Comparison of ENCODE assay signal across 8 cellular contexts in the genomic region with DNA sequence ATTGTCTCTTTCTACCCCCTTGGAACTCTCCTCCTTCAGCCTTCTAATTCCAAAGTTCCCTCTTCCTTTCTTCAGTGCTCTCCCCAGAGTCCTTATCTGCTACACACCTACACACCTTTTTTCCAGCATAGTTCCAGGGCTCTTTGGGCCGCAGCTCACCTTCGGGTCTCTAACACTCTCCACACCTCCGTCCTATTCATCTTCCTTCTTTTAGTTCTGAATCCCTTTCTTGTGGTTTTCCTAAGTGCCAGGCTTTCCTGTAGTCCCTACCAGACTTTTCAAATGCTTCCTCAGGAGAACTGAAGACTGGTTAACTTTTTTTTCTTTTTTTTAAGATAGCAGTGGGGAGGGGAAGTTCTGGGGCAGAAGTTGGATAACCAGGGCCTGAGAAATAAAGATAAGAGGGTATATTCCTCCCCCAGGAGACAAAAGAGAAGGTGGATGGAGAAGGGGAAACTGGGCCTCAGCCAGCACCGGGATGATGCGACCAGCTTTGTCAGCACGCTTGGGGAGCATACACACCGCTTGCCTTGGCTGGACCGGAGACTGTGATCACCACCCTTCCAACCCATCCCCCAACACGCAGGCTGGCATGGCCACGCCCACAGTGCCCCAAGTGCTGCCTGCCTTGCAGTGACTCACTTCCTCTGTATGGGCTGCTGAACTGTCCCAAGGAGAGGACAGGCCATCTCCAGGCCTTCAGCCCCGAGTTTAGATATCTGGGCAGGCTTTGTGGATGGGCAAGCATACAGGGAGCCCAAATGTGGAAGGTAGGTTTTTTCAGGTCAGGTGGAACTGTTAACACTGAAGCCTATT. TPM values are rescaled to one million over a fixed set of nuclear protein-coding genes. Genes with fewer than 3 reads are reported as not detected.
DNase-seq lines count a peak whose midpoint lies in the region; ATAC-seq, FAIRE-seq and TF ChIP-seq lines count a peak whose summit lies in the region.

No MANE protein-coding gene starts in this region.

- ATAC-seq in WTC11 (peak; percentile 3), HepG2 (no peak), HG03565 (IDR thresholded peaks at IDR 0.05; ENCODE audit: unreplicated experiment) (no peak), HG03460 (IDR thresholded peaks at IDR 0.05; ENCODE audit: unreplicated experiment) (no peak)

- H3K79me2 ChIP-seq in HepG2 (ENCODE audit: insufficient read depth, low read length) = peaks cover 29% of the 10 kb centered on the region

- peaks cover 82% of the 10 kb centered on the region for H3K4me1 ChIP-seq in BLaER1
- H3K4me1 ChIP-seq in breast epithelium = peaks cover 4 to 19% of the 10 kb centered on the region in 2 donors
- peaks cover 76% of the 10 kb centered on the region for H3K4me1 ChIP-seq in HepG2 (ENCODE audit: insufficient read depth, low read length)

- no peak for TF ChIP-seq RAD21 in HepG2 (CRISPR knock-in tag; IDR thresholded peaks at IDR 0.05)

- TF ChIP-seq POLR2A in breast epithelium (IDR thresholded peaks at IDR 0.05) (no peak), HepG2 (IDR thresholded peaks at IDR 0.05; ENCODE audit: insufficient read depth in 1 of 2, low read depth in 2 of 2, low read length in 2 of 2) (peak in 1 of 2 experiments; percentile 64; a peak in 2 of 4 replicates)

- peak; percentile 98 for DNase-seq in M059J (ENCODE audit: low read depth)
- peak; percentile 67 for DNase-seq in WTC11 (ENCODE audit: low spot score)
- DNase-seq in breast epithelium (ENCODE audit: low spot score in 2 of 2) = peak; percentile 76 to 85
- peak; percentile 68 for DNase-seq in HepG2 (ENCODE audit: low spot score)
- DNase-seq in stimulated activated CD4-positive, alpha-beta T cell treated with anti-CD3 and anti-CD28 coated beads, Interleukin-2, amount 100 ng/mL, for 48 hours = peak; percentile 62 to 67

- no peak overlapping the region for H2AFZ ChIP-seq in HepG2 (ENCODE audit: low read length)

- in situ Hi-C loops in HepG2 (cut with HindIII; ENCODE audit: extremely low pct_ligation_motif_present, low pct_unique_long_range_greater_than_20kb) = no loop called here

- peak overlapping the region; percentile 76 for H3K4me3 Mint-ChIP-seq in WTC11

- H3K9me3 Mint-ChIP-seq in WTC11 = no peaks in the 10 kb centered on the region

- H3K4me2 ChIP-seq in BLaER1 = peak overlapping the region; percentile 76
- H3K4me2 ChIP-seq in HepG2 (ENCODE audit: low read depth, low read length) = peak overlapping the region; percentile 72

- peak overlapping the region; percentile 5; the same call in 1 of the 2 replicates for H3K4me3 ChIP-seq in BLaER1
- H3K4me3 ChIP-seq in breast epithelium = no peak overlapping the region
- peak overlapping the region in 2 of 3 experiments; percentile 19 to 53; a peak in 2 of 6 replicates for H3K4me3 ChIP-seq in HepG2 (replicated peaks in 1 of 3; ENCODE audit: insufficient read depth in 1 of 3, low read depth in 2 of 3, low read length in 3 of 3)

- WGBS in HepG2 (ENCODE audit: low lambda C conversion rate) = 21% methylated on average over 8 of the region's 11 CpGs

- H3K9me3 ChIP-seq in BLaER1 (no peaks in the 10 kb centered on the region), breast epithelium (no peaks in the 10 kb centered on the region), HepG2 (ENCODE audit: low read length) (no peaks in the 10 kb centered on the region)

- H3K27me3 Mint-ChIP-seq in WTC11 (ENCODE audit: low read depth) = peaks cover 3% of the 10 kb centered on the region; the same call in 1 of the 2 replicates

- peak; percentile 48 for FAIRE-seq in HepG2 (lab: Jason Lieb, UNC)

- 0 out of 2 replicates have a peak overlapping the region, but pooled peaks have one; percentile 5 for H3K27ac ChIP-seq in BLaER1
- peak overlapping the region; percentile 62 to 67 for H3K27ac ChIP-seq in breast epithelium
- no peak overlapping the region for H3K27ac ChIP-seq in HepG2 (ENCODE audit: extremely low read length, insufficient read depth, low read length)

- no peaks in the 10 kb centered on the region for H3K36me3 Mint-ChIP-seq in WTC11

- H3K27me3 ChIP-seq in BLaER1 (no peaks in the 10 kb centered on the region), breast epithelium (no peaks in the 10 kb centered on the region), HepG2 (ENCODE audit: control insufficient read depth in 1 of 2, insufficient read depth in 2 of 2, low read length in 2 of 2) (no peaks in the 10 kb centered on the region; a peak in 1 of 5 replicates)

- H4K20me1 ChIP-seq in BLaER1 (peaks cover 18% of the 10 kb centered on the region), HepG2 (ENCODE audit: insufficient read depth, low read length) (no peaks in the 10 kb centered on the region)

- peak overlapping the region; percentile 88 for H3K27ac Mint-ChIP-seq in WTC11

- no peaks in the 10 kb centered on the region for H3K36me3 ChIP-seq in BLaER1
- no peaks in the 10 kb centered on the region for H3K36me3 ChIP-seq in breast epithelium
- no peaks in the 10 kb centered on the region for H3K36me3 ChIP-seq in HepG2 (replicated peaks in 1 of 2; ENCODE audit: control insufficient read depth in 1 of 2, insufficient read depth in 2 of 2, low read length in 2 of 2)

- intact Hi-C loops in breast epithelium (cut with DNase I; ENCODE audit: low total_unique reads) = no loop called here
- intact Hi-C loops in HepG2 (cut with micrococcal nuclease; ENCODE audit: unreplicated experiment) = no loop called here

- TF ChIP-seq CTCF in WTC11 (IDR thresholded peaks at IDR 0.05) (no peak), breast epithelium (IDR thresholded peaks at IDR 0.05) (no peak), HepG2 (CRISPR knock-in tag; IDR thresholded peaks at IDR 0.05) (peak; percentile 11; the same call in 1 of the 2 replicates)

- H3K4me1 Mint-ChIP-seq in WTC11 = peaks cover 61% of the 10 kb centered on the region

- H3K9ac ChIP-seq in BLaER1 = peak overlapping the region; percentile 30; the same call in 1 of the 2 replicates
- H3K9ac ChIP-seq in HepG2 (ENCODE audit: insufficient read depth, low read depth, low read length) = peak overlapping the region; percentile 35; the same call in 1 of the 2 replicates

- POLR2A ChIA-PET in WTC11 (lab: Charles Lee) = interaction anchor here (0.7 to 1.5 kb wide), 2 partner anchors 19 to 29 kb away, joined by 3 to 4 read pairs; a partner anchor contains a TSS
- POLR2A ChIA-PET in HepG2 (lab: Yijun Ruan, JAX) = interaction anchor here (0.8 to 10.3 kb wide), 5 partner anchors 12 to 306 kb away, joined by 3 to 99 read pairs (median 4); a partner anchor contains a TSS

- CTCF ChIA-PET in WTC11 (lab: Charles Lee) (interaction anchor here (0.6 to 4.0 kb wide), 9 partner anchors 18 to 445 kb away, joined by 3 to 33 read pairs (median 4); a partner anchor contains a TSS), HepG2 (lab: Yijun Ruan, JAX; ENCODE audit: low intra/inter-chr PET ratio, low total read pairs) (no interaction called here)

- no TSS peak for BruUV-seq in HepG2 (replicated peaks; lab: Mats Ljungman, UMichigan)

- TF ChIP-seq EP300 in HepG2 (IDR thresholded peaks at IDR 0.05; ENCODE audit: low read depth in 2 of 2, low read length in 2 of 2) (no peak), HepG2 (CRISPR knock-in tag; IDR thresholded peaks at IDR 0.05; ENCODE audit: borderline replicate concordance) (peak; percentile 56; the same call in 1 of the 2 replicates)

RNA-seq across cellular contexts. Expression of a gene that starts 2.5 kb away (rescaled TPM):
- total RNA-seq in M059J (2014; rRNA removed; shearing (Covaris generic)) = 156 and 178 TPM in 2 replicates
- total RNA-seq in WTC11 (2021) (182 to 203 TPM (median 200 TPM) in 3 replicates), breast epithelium (100 to 1,000 TPM; 121 to 131 (median 128) TPM), HepG2 (2016; rRNA removed; fragmentation: Illumina TruSeq; extraction: Trizol) (188 and 298 TPM in 2 replicates)
- 172 and 174 TPM in 2 replicates for total RNA-seq in HepG2 (2016; cell fraction: cytosol; rRNA removed; fragmentation: Illumina TruSeq; extraction: Trizol; ENCODE audit: low read depth)
- total RNA-seq in HepG2 (2016; cell fraction: insoluble cytoplasmic fraction; rRNA removed; fragmentation: Illumina TruSeq; extraction: Trizol) = 172 and 303 TPM in 2 replicates
- 391 and 396 TPM in 2 replicates for total RNA-seq in HepG2 (2016; cell fraction: membrane; rRNA removed; fragmentation: Illumina TruSeq; extraction: Trizol)
- 237 and 286 TPM in 2 replicates for total RNA-seq in HepG2 (2016; cell fraction: nucleus; rRNA removed; fragmentation: Illumina TruSeq; extraction: Trizol)
- polyA plus RNA-seq in HepG2 (2011; rRNA removed) = 269 and 315 TPM in 2 replicates
- polyA plus RNA-seq in HepG2 (2011; cell fraction: cytosol; rRNA removed) = 210 and 326 TPM in 2 replicates
- 209 and 246 TPM in 2 replicates for polyA plus RNA-seq in HepG2 (2011; cell fraction: nucleus; rRNA removed)
- polyA plus RNA-seq in HepG2 (2012) = 202 and 241 TPM in 2 replicates
- 183 and 188 TPM in 2 replicates for polyA plus RNA-seq in HepG2 (2016; cell fraction: cytosol; fragmentation: Illumina TruSeq; extraction: Trizol; ENCODE audit: low read depth)
- 211 and 221 TPM in 2 replicates for polyA plus RNA-seq in HepG2 (2016; cell fraction: insoluble cytoplasmic fraction; fragmentation: Illumina TruSeq; extraction: Trizol; ENCODE audit: low read depth)
- 341 and 359 TPM in 2 replicates for polyA plus RNA-seq in HepG2 (2016; cell fraction: membrane; fragmentation: Illumina TruSeq; extraction: Trizol; ENCODE audit: low read depth)
- 425 and 431 TPM in 2 replicates for polyA plus RNA-seq in HepG2 (2016; cell fraction: nucleus; fragmentation: Illumina TruSeq; extraction: Trizol; ENCODE audit: insufficient read depth, low read depth)
- 346 and 363 TPM in 2 replicates for polyA minus RNA-seq in HepG2 (2011; rRNA and poly(A)+ RNA removed; ENCODE audit: low replicate concordance)
- polyA minus RNA-seq in HepG2 (2011; cell fraction: cytosol; rRNA and poly(A)+ RNA removed) = 145 and 155 TPM in 2 replicates
- 108 and 145 TPM in 2 replicates for polyA minus RNA-seq in HepG2 (2011; cell fraction: nucleus; rRNA and poly(A)+ RNA removed)

RNA-seq across cellular contexts. Expression of a gene that starts 5.0 kb away (rescaled TPM):
- 0.25 TPM in 1 of 2 replicates, not detected in the other for total RNA-seq in M059J (2014; rRNA removed; shearing (Covaris generic))
- total RNA-seq in WTC11 (2021) = 1.5 to 1.6 TPM (median 1.6 TPM) in 3 replicates
- 10 to 100 TPM in 1 of 3 donors, 1 to 10 TPM in 1, not detected in 1; 3.6 to 13.0 TPM for total RNA-seq in breast epithelium
- total RNA-seq in HepG2 (2016; rRNA removed; fragmentation: Illumina TruSeq; extraction: Trizol) = 23.9 and 29.9 TPM in 2 replicates
- total RNA-seq in HepG2 (2016; cell fraction: cytosol; rRNA removed; fragmentation: Illumina TruSeq; extraction: Trizol; ENCODE audit: low read depth) = 23.6 and 28.6 TPM in 2 replicates
- total RNA-seq in HepG2 (2016; cell fraction: insoluble cytoplasmic fraction; rRNA removed; fragmentation: Illumina TruSeq; extraction: Trizol) = 24.2 and 31.1 TPM in 2 replicates
- total RNA-seq in HepG2 (2016; cell fraction: membrane; rRNA removed; fragmentation: Illumina TruSeq; extraction: Trizol) = 36.8 and 45.0 TPM in 2 replicates
- total RNA-seq in HepG2 (2016; cell fraction: nucleus; rRNA removed; fragmentation: Illumina TruSeq; extraction: Trizol) = 13.1 and 16.4 TPM in 2 replicates
- 13.3 and 14.3 TPM in 2 replicates for polyA plus RNA-seq in HepG2 (2011; rRNA removed)
- polyA plus RNA-seq in HepG2 (2011; cell fraction: cytosol; rRNA removed) = 13.7 and 18.5 TPM in 2 replicates
- polyA plus RNA-seq in HepG2 (2011; cell fraction: nucleus; rRNA removed) = 22.7 and 24.4 TPM in 2 replicates
- 8.0 and 10.7 TPM in 2 replicates for polyA plus RNA-seq in HepG2 (2012)
- polyA plus RNA-seq in HepG2 (2016; cell fraction: cytosol; fragmentation: Illumina TruSeq; extraction: Trizol; ENCODE audit: low read depth) = 31.8 and 41.1 TPM in 2 replicates
- polyA plus RNA-seq in HepG2 (2016; cell fraction: insoluble cytoplasmic fraction; fragmentation: Illumina TruSeq; extraction: Trizol; ENCODE audit: low read depth) = 34.4 and 34.7 TPM in 2 replicates
- 37.6 and 45.5 TPM in 2 replicates for polyA plus RNA-seq in HepG2 (2016; cell fraction: membrane; fragmentation: Illumina TruSeq; extraction: Trizol; ENCODE audit: low read depth)
- polyA plus RNA-seq in HepG2 (2016; cell fraction: nucleus; fragmentation: Illumina TruSeq; extraction: Trizol; ENCODE audit: insufficient read depth, low read depth) = 19.8 and 22.9 TPM in 2 replicates
- polyA minus RNA-seq in HepG2 (2011; rRNA and poly(A)+ RNA removed; ENCODE audit: low replicate concordance) = 6.4 and 37.2 TPM in 2 replicates
- 11.8 and 16.0 TPM in 2 replicates for polyA minus RNA-seq in HepG2 (2011; cell fraction: cytosol; rRNA and poly(A)+ RNA removed)
- 13.8 and 14.7 TPM in 2 replicates for polyA minus RNA-seq in HepG2 (2011; cell fraction: nucleus; rRNA and poly(A)+ RNA removed)

RNA-seq across cellular contexts. Expression of a gene that starts 29.6 kb away (rescaled TPM):
- 7.0 and 8.9 TPM in 2 replicates for total RNA-seq in M059J (2014; rRNA removed; shearing (Covaris generic))
- total RNA-seq in WTC11 (2021) (10.1 to 11.2 TPM (median 11.0 TPM) in 3 replicates), breast epithelium (10 to 100 TPM; 26.2 to 33.5 (median 26.5) TPM), HepG2 (2016; rRNA removed; fragmentation: Illumina TruSeq; extraction: Trizol) (9.2 and 11.1 TPM in 2 replicates)
- total RNA-seq in HepG2 (2016; cell fraction: cytosol; rRNA removed; fragmentation: Illumina TruSeq; extraction: Trizol; ENCODE audit: low read depth) = 1.5 and 1.9 TPM in 2 replicates
- 8.8 and 11.0 TPM in 2 replicates for total RNA-seq in HepG2 (2016; cell fraction: insoluble cytoplasmic fraction; rRNA removed; fragmentation: Illumina TruSeq; extraction: Trizol)
- 3.7 and 4.9 TPM in 2 replicates for total RNA-seq in HepG2 (2016; cell fraction: membrane; rRNA removed; fragmentation: Illumina TruSeq; extraction: Trizol)
- total RNA-seq in HepG2 (2016; cell fraction: nucleus; rRNA removed; fragmentation: Illumina TruSeq; extraction: Trizol) = 8.5 and 8.9 TPM in 2 replicates
- 15.0 and 18.0 TPM in 2 replicates for polyA plus RNA-seq in HepG2 (2011; rRNA removed)
- 7.7 and 9.4 TPM in 2 replicates for polyA plus RNA-seq in HepG2 (2011; cell fraction: cytosol; rRNA removed)
- 31.0 and 32.8 TPM in 2 replicates for polyA plus RNA-seq in HepG2 (2011; cell fraction: nucleus; rRNA removed)
- polyA plus RNA-seq in HepG2 (2012) = 8.2 and 9.6 TPM in 2 replicates
- polyA plus RNA-seq in HepG2 (2016; cell fraction: cytosol; fragmentation: Illumina TruSeq; extraction: Trizol; ENCODE audit: low read depth) = 0.92 and 1.1 TPM in 2 replicates
- 7.1 and 9.8 TPM in 2 replicates for polyA plus RNA-seq in HepG2 (2016; cell fraction: insoluble cytoplasmic fraction; fragmentation: Illumina TruSeq; extraction: Trizol; ENCODE audit: low read depth)
- polyA plus RNA-seq in HepG2 (2016; cell fraction: membrane; fragmentation: Illumina TruSeq; extraction: Trizol; ENCODE audit: low read depth) = 2.3 and 3.0 TPM in 2 replicates
- 13.4 and 14.4 TPM in 2 replicates for polyA plus RNA-seq in HepG2 (2016; cell fraction: nucleus; fragmentation: Illumina TruSeq; extraction: Trizol; ENCODE audit: insufficient read depth, low read depth)
- 24.5 and 31.9 TPM in 2 replicates for polyA minus RNA-seq in HepG2 (2011; rRNA and poly(A)+ RNA removed; ENCODE audit: low replicate concordance)
- 13.3 and 14.8 TPM in 2 replicates for polyA minus RNA-seq in HepG2 (2011; cell fraction: cytosol; rRNA and poly(A)+ RNA removed)
- 13.6 and 15.3 TPM in 2 replicates for polyA minus RNA-seq in HepG2 (2011; cell fraction: nucleus; rRNA and poly(A)+ RNA removed)

RNA-seq across cellular contexts. Expression of a gene that starts 31.2 kb away (rescaled TPM):
- total RNA-seq in M059J (2014; rRNA removed; shearing (Covaris generic)) = 21.4 and 26.6 TPM in 2 replicates
- 24.5 to 29.6 TPM (median 28.5 TPM) in 3 replicates for total RNA-seq in WTC11 (2021)
- total RNA-seq in breast epithelium = 10 to 100 TPM; 21.6 to 34.1 (median 32.8) TPM
- 19.0 and 26.2 TPM in 2 replicates for total RNA-seq in HepG2 (2016; rRNA removed; fragmentation: Illumina TruSeq; extraction: Trizol)
- total RNA-seq in HepG2 (2016; cell fraction: cytosol; rRNA removed; fragmentation: Illumina TruSeq; extraction: Trizol; ENCODE audit: low read depth) = 12.5 and 13.5 TPM in 2 replicates
- total RNA-seq in HepG2 (2016; cell fraction: insoluble cytoplasmic fraction; rRNA removed; fragmentation: Illumina TruSeq; extraction: Trizol) = 18.9 and 24.2 TPM in 2 replicates
- 15.0 and 18.8 TPM in 2 replicates for total RNA-seq in HepG2 (2016; cell fraction: membrane; rRNA removed; fragmentation: Illumina TruSeq; extraction: Trizol)
- total RNA-seq in HepG2 (2016; cell fraction: nucleus; rRNA removed; fragmentation: Illumina TruSeq; extraction: Trizol) = 10.4 and 11.9 TPM in 2 replicates
- polyA plus RNA-seq in HepG2 (2011; rRNA removed) = 24.4 and 31.9 TPM in 2 replicates
- 27.4 and 28.5 TPM in 2 replicates for polyA plus RNA-seq in HepG2 (2011; cell fraction: cytosol; rRNA removed)
- 14.1 and 14.8 TPM in 2 replicates for polyA plus RNA-seq in HepG2 (2011; cell fraction: nucleus; rRNA removed)
- polyA plus RNA-seq in HepG2 (2012) = 15.7 and 18.3 TPM in 2 replicates
- 4.3 and 5.1 TPM in 2 replicates for polyA plus RNA-seq in HepG2 (2016; cell fraction: cytosol; fragmentation: Illumina TruSeq; extraction: Trizol; ENCODE audit: low read depth)
- polyA plus RNA-seq in HepG2 (2016; cell fraction: insoluble cytoplasmic fraction; fragmentation: Illumina TruSeq; extraction: Trizol; ENCODE audit: low read depth) = 30.3 and 30.6 TPM in 2 replicates
- polyA plus RNA-seq in HepG2 (2016; cell fraction: membrane; fragmentation: Illumina TruSeq; extraction: Trizol; ENCODE audit: low read depth) = 12.6 and 13.9 TPM in 2 replicates
- 18.7 and 18.9 TPM in 2 replicates for polyA plus RNA-seq in HepG2 (2016; cell fraction: nucleus; fragmentation: Illumina TruSeq; extraction: Trizol; ENCODE audit: insufficient read depth, low read depth)
- 47.8 and 51.4 TPM in 2 replicates for polyA minus RNA-seq in HepG2 (2011; rRNA and poly(A)+ RNA removed; ENCODE audit: low replicate concordance)
- polyA minus RNA-seq in HepG2 (2011; cell fraction: cytosol; rRNA and poly(A)+ RNA removed) = 18.1 and 20.1 TPM in 2 replicates
- polyA minus RNA-seq in HepG2 (2011; cell fraction: nucleus; rRNA and poly(A)+ RNA removed) = 10.6 and 12.7 TPM in 2 replicates

RNA-seq across cellular contexts. Expression of a gene that starts 50.9 kb away (rescaled TPM):
- total RNA-seq in M059J (2014; rRNA removed; shearing (Covaris generic)) = 27.8 and 31.6 TPM in 2 replicates
- total RNA-seq in WTC11 (2021) (48.1 to 53.1 TPM (median 48.8 TPM) in 3 replicates), breast epithelium (10 to 100 TPM; 33.4 to 44.6 (median 41.0) TPM), HepG2 (2016; rRNA removed; fragmentation: Illumina TruSeq; extraction: Trizol) (31.0 and 34.6 TPM in 2 replicates)
- 8.2 and 9.2 TPM in 2 replicates for total RNA-seq in HepG2 (2016; cell fraction: cytosol; rRNA removed; fragmentation: Illumina TruSeq; extraction: Trizol; ENCODE audit: low read depth)
- total RNA-seq in HepG2 (2016; cell fraction: insoluble cytoplasmic fraction; rRNA removed; fragmentation: Illumina TruSeq; extraction: Trizol) = 32.1 and 33.4 TPM in 2 replicates
- total RNA-seq in HepG2 (2016; cell fraction: membrane; rRNA removed; fragmentation: Illumina TruSeq; extraction: Trizol) = 11.8 and 12.8 TPM in 2 replicates
- 27.2 and 30.3 TPM in 2 replicates for total RNA-seq in HepG2 (2016; cell fraction: nucleus; rRNA removed; fragmentation: Illumina TruSeq; extraction: Trizol)
- polyA plus RNA-seq in HepG2 (2011; rRNA removed) = 30.1 and 33.1 TPM in 2 replicates
- polyA plus RNA-seq in HepG2 (2011; cell fraction: cytosol; rRNA removed) = 15.2 and 18.5 TPM in 2 replicates
- polyA plus RNA-seq in HepG2 (2011; cell fraction: nucleus; rRNA removed) = 43.9 and 48.6 TPM in 2 replicates
- polyA plus RNA-seq in HepG2 (2012) = 26.3 and 29.9 TPM in 2 replicates
- polyA plus RNA-seq in HepG2 (2016; cell fraction: cytosol; fragmentation: Illumina TruSeq; extraction: Trizol; ENCODE audit: low read depth) = 2.5 TPM in 2 replicates
- 17.6 and 20.4 TPM in 2 replicates for polyA plus RNA-seq in HepG2 (2016; cell fraction: insoluble cytoplasmic fraction; fragmentation: Illumina TruSeq; extraction: Trizol; ENCODE audit: low read depth)
- 4.2 and 4.3 TPM in 2 replicates for polyA plus RNA-seq in HepG2 (2016; cell fraction: membrane; fragmentation: Illumina TruSeq; extraction: Trizol; ENCODE audit: low read depth)
- polyA plus RNA-seq in HepG2 (2016; cell fraction: nucleus; fragmentation: Illumina TruSeq; extraction: Trizol; ENCODE audit: insufficient read depth, low read depth) = 53.3 and 55.8 TPM in 2 replicates
- polyA minus RNA-seq in HepG2 (2011; rRNA and poly(A)+ RNA removed; ENCODE audit: low replicate concordance) = 37.4 and 74.1 TPM in 2 replicates
- 22.7 and 23.2 TPM in 2 replicates for polyA minus RNA-seq in HepG2 (2011; cell fraction: cytosol; rRNA and poly(A)+ RNA removed)
- polyA minus RNA-seq in HepG2 (2011; cell fraction: nucleus; rRNA and poly(A)+ RNA removed) = 59.4 and 70.0 TPM in 2 replicates

Comparison
In these comparisons a context has a peak if more than half of its experiments do, and no peak if none do; other contexts are left out.
1. H3K4me3 ChIP-seq: peak in BLaER1 (single experiment) and HepG2 (2 of 3); none in breast epithelium (0 of 3).
2. Peak in every context shown above with its lines, with median percentiles within 50 percentile points of each other: DNase-seq.